Comparison of ENCODE assay signal across 14 cellular contexts in genomic region chr2:60302377-60303126, GRCh38.
"Had no signal": no experiment of that assay in that cellular context is flagged by ENCODE, and none has a peak within 500 bp of the region (broad histone marks: within the 10 kb centered on the region; RNA-seq: fewer than 3 reads in every experiment).

No MANE protein-coding gene starts in this region.

- H3K4me1 ChIP-seq: left ventricle myocardium inferior had no signal

- H3K27me3 ChIP-seq: brain microvascular endothelial cell, heart right ventricle, transverse colon had no signal

- H3K27ac ChIP-seq: brain microvascular endothelial cell, heart right ventricle, left ventricle myocardium inferior, transverse colon had no signal

- H3K4me3 ChIP-seq: heart right ventricle, left ventricle myocardium inferior, transverse colon had no signal

- ATAC-seq: activated CD4-positive, CD25-positive, alpha-beta regulatory T cell treated with anti-CD3 and anti-CD28 coated beads, Interleukin-2, amount 50 U/mL, for 24 hours; heart right ventricle; natural killer cell had no signal

- H3K9me3 ChIP-seq: heart right ventricle, left ventricle myocardium inferior, transverse colon had no signal

- DNase-seq: activated CD4-positive, alpha-beta T cell treated with anti-CD3 and anti-CD28 coated beads, Interleukin-2, amount 50 U/mL, for 4 hours; activated naive CD4-positive, alpha-beta T cell; activated T-cell treated with anti-CD3 and anti-CD28 coated beads for 4 hours; anterior cingulate cortex; brain microvascular endothelial cell; cortex of kidney; effector CD4-positive, alpha-beta T cell; heart right ventricle; kidney; left ventricle myocardium inferior; natural killer cell; stimulated activated naive CD4-positive, alpha-beta T cell; transverse colon had no signal

- H3K36me3 ChIP-seq: brain microvascular endothelial cell, heart right ventricle, left ventricle myocardium inferior, transverse colon had no signal
